In genomic region chr11:119093951-119094815, GRCh38 we compare ENCODE assay signal across 8 cellular contexts. TPM values are rescaled to one million over a fixed set of nuclear protein-coding genes. Genes with fewer than 3 reads are reported as not detected.
DNase-seq lines count a peak whose midpoint lies in the region; ATAC-seq and TF ChIP-seq lines count a peak whose summit lies in the region.

No MANE protein-coding gene starts in this region.

- TF ChIP-seq POLR2A in esophagus squamous epithelium (IDR thresholded peaks at IDR 0.05) = no peak

- H3K27ac ChIP-seq in esophagus squamous epithelium = peak overlapping the region; percentile 90 to 97 (median 96)

- H3K9me3 Mint-ChIP-seq in neural crest cell = no peaks in the 10 kb centered on the region

- DNase-seq in AG10803 (ENCODE audit: low read depth) = peak; percentile 51
- peak; percentile 40 for DNase-seq in KBM-7
- peak; percentile 40 for DNase-seq in activated T-cell treated with anti-CD3 and anti-CD28 coated beads for 4 hours
- no peak for DNase-seq in esophagus squamous epithelium (lab: John Stamatoyannopoulos, UW)
- DNase-seq in neural crest cell (ENCODE audit: low read depth, low spot score) = no peak
- no peak for DNase-seq in GM10266 (ENCODE audit: extremely low spot score)
- no peak for DNase-seq in NCI-H446 (lab: John Stamatoyannopoulos, UW)

- no peaks in the 10 kb centered on the region for H3K27me3 ChIP-seq in esophagus squamous epithelium

- peaks cover 49% of the 10 kb centered on the region for H3K4me1 Mint-ChIP-seq in neural crest cell

- peaks cover 14 to 36% (median 21%) of the 10 kb centered on the region in 3 donors for H3K4me1 ChIP-seq in esophagus squamous epithelium

- peak overlapping the region; percentile 98 for H3K27ac Mint-ChIP-seq in neural crest cell (ENCODE audit: unreplicated experiment)

- in situ Hi-C loops in KBM-7 (cut with MboI; ENCODE audit: low pct_unique_long_range_greater_than_20kb, low sequenced_read_pairs) = no loop called here

- peaks cover 6 to 45% (median 16%) of the 10 kb centered on the region in 3 donors for H3K36me3 ChIP-seq in esophagus squamous epithelium

- H3K4me3 ChIP-seq in AG10803 (ENCODE audit: low read length) (peak overlapping the region; percentile 75), esophagus squamous epithelium (peak overlapping the region; percentile 73 to 93 (median 86))

- peaks cover 34% of the 10 kb centered on the region for H3K36me3 Mint-ChIP-seq in neural crest cell (ENCODE audit: low read depth)

- TF ChIP-seq CTCF in AG10803 (conservative IDR thresholded peaks at IDR 0.05; ENCODE audit: low read length) (0 out of 2 replicates have a peak, but pooled peaks have one; percentile 4), esophagus squamous epithelium (IDR thresholded peaks at IDR 0.05) (no peak), neural crest cell (conservative IDR thresholded peaks at IDR 0.05) (no peak), GM10266 (IDR thresholded peaks at IDR 0.05; ENCODE audit: control insufficient read depth, insufficient read depth, low read depth, missing control alignments) (no peak)

- intact Hi-C loops in esophagus squamous epithelium (cut with DNase I) = loop anchor here (10.0 kb wide), 1 partner anchor 101 kb away; no protein-coding TSS in a partner anchor

- no peaks in the 10 kb centered on the region for H3K9me3 ChIP-seq in esophagus squamous epithelium

- 0% methylated on average over 4 to 7 of the region's 80 CpGs for WGBS in esophagus squamous epithelium, 2 donors

- peak overlapping the region; percentile 97 for H3K4me3 Mint-ChIP-seq in neural crest cell

- peaks cover 13% of the 10 kb centered on the region for H3K27me3 Mint-ChIP-seq in neural crest cell (ENCODE audit: low read depth)

- ATAC-seq in GM19324 (IDR thresholded peaks at IDR 0.05; ENCODE audit: low FRiP score, unreplicated experiment) = peak; percentile 4

RNA-seq across cellular contexts. Expression of gene DPAGT1, which starts 7.5 kb away (rescaled TPM):
- total RNA-seq in esophagus squamous epithelium = 10 to 100 TPM; 18.5 to 29.9 (median 26.7) TPM
- 48.8 and 49.5 TPM in 2 replicates for total RNA-seq in neural crest cell

RNA-seq across cellular contexts. Expression of gene HMBS, which starts 9.5 kb away (rescaled TPM):
- 10 to 100 TPM in 3 of 4 donors, 1 to 10 TPM in 1; 9.9 to 22.1 (median 14.2) TPM for total RNA-seq in esophagus squamous epithelium
- total RNA-seq in neural crest cell = 55.5 and 58.4 TPM in 2 replicates

RNA-seq across cellular contexts. Expression of gene C2CD2L, which starts 13.0 kb away (rescaled TPM):
- total RNA-seq in esophagus squamous epithelium (10 to 100 TPM in 1 of 4 donors, 1 to 10 TPM in 3; 5.1 to 12.8 (median 8.0) TPM), neural crest cell (9.8 and 10.0 TPM in 2 replicates)

RNA-seq across cellular contexts. Expression of gene VPS11, which starts 26.6 kb away (rescaled TPM):
- total RNA-seq in esophagus squamous epithelium = 10 to 100 TPM; 15.2 to 28.4 (median 18.2) TPM
- 30.6 and 35.4 TPM in 2 replicates for total RNA-seq in neural crest cell

RNA-seq across cellular contexts. Expression of gene HINFP, which starts 27.2 kb away (rescaled TPM):
- total RNA-seq in esophagus squamous epithelium (10 to 100 TPM in 3 of 4 donors, 1 to 10 TPM in 1; 7.0 to 33.2 (median 13.9) TPM), neural crest cell (38.5 and 38.6 TPM in 2 replicates)

Comparison
In these comparisons a context has a peak if more than half of its experiments do, and no peak if none do; other contexts are left out.
1. DNase-seq: peak in AG10803 (single experiment), KBM-7 (single experiment) and activated T-cell treated with anti-CD3 and anti-CD28 coated beads for 4 hours (single experiment); none in esophagus squamous epithelium (single experiment), neural crest cell (single experiment), GM10266 (single experiment) and NCI-H446 (0 of 2).